8 cellular contexts compared by ENCODE assay signal in genomic region chr19:46347572-46347883, GRCh38. TPM values are rescaled to one million over a fixed set of nuclear protein-coding genes. Genes with fewer than 3 reads are reported as not detected.
DNase-seq lines count a peak whose midpoint lies in the region; ATAC-seq and TF ChIP-seq lines count a peak whose summit lies in the region.

No MANE protein-coding gene starts in this region.

- H3K27me3 Mint-ChIP-seq in HFFc6 (ENCODE audit: insufficient read depth), result peaks cover 3% of the 10 kb centered on the region
- H3K27me3 Mint-ChIP-seq in activated CD8-positive, alpha-beta T cell treated with anti-CD3 and anti-CD28 coated beads, Interleukin-2, amount 10 ng/mL, durations not matched to agents 7 days and 5 days (ENCODE audit: low read depth), result peaks cover 17% of the 10 kb centered on the region

- H3K27me3 ChIP-seq in iPS-15b (ENCODE audit: control insufficient read depth, insufficient read depth, low read length), result no peaks in the 10 kb centered on the region

- H3K36me3 Mint-ChIP-seq in HFFc6 (ENCODE audit: low read depth), result peaks cover 10% of the 10 kb centered on the region
- H3K36me3 Mint-ChIP-seq in activated CD8-positive, alpha-beta T cell treated with anti-CD3 and anti-CD28 coated beads, Interleukin-2, amount 10 ng/mL, durations not matched to agents 7 days and 5 days (ENCODE audit: low read depth), result peaks cover 35% of the 10 kb centered on the region
- peaks cover 20% of the 10 kb centered on the region for H3K36me3 Mint-ChIP-seq in stimulated activated effector memory CD8-positive, alpha-beta T cell treated with anti-CD3 and anti-CD28 coated beads, Interleukin-12 subunit alpha, Interleukin-12 subunit beta, amount 100 ng/mL, for 72 hours

- H3K9me3 ChIP-seq in iPS-15b (ENCODE audit: control insufficient read depth, insufficient read depth, low read length), result no peaks in the 10 kb centered on the region

- no peaks in the 10 kb centered on the region for H3K9me3 Mint-ChIP-seq in HFFc6
- no peaks in the 10 kb centered on the region for H3K9me3 Mint-ChIP-seq in activated CD8-positive, alpha-beta T cell treated with anti-CD3 and anti-CD28 coated beads, Interleukin-2, amount 10 ng/mL, durations not matched to agents 7 days and 5 days (ENCODE audit: insufficient read depth)
- H3K9me3 Mint-ChIP-seq in stimulated activated effector memory CD8-positive, alpha-beta T cell treated with anti-CD3 and anti-CD28 coated beads, Interleukin-12 subunit alpha, Interleukin-12 subunit beta, amount 100 ng/mL, for 72 hours, result no peaks in the 10 kb centered on the region

- peak overlapping the region; percentile 97 for H3K4me3 Mint-ChIP-seq in HFFc6
- H3K4me3 Mint-ChIP-seq in activated CD8-positive, alpha-beta T cell treated with anti-CD3 and anti-CD28 coated beads, Interleukin-2, amount 10 ng/mL, durations not matched to agents 7 days and 5 days, result peak overlapping the region; percentile 95
- peak overlapping the region; percentile 92 for H3K4me3 Mint-ChIP-seq in stimulated activated effector memory CD8-positive, alpha-beta T cell treated with anti-CD3 and anti-CD28 coated beads, Interleukin-12 subunit alpha, Interleukin-12 subunit beta, amount 100 ng/mL, for 72 hours

- peaks cover 56% of the 10 kb centered on the region for H3K4me1 Mint-ChIP-seq in HFFc6 (ENCODE audit: low read depth)
- peaks cover 54% of the 10 kb centered on the region for H3K4me1 Mint-ChIP-seq in activated CD8-positive, alpha-beta T cell treated with anti-CD3 and anti-CD28 coated beads, Interleukin-2, amount 10 ng/mL, durations not matched to agents 7 days and 5 days (ENCODE audit: low read depth)
- H3K4me1 Mint-ChIP-seq in stimulated activated effector memory CD8-positive, alpha-beta T cell treated with anti-CD3 and anti-CD28 coated beads, Interleukin-12 subunit alpha, Interleukin-12 subunit beta, amount 100 ng/mL, for 72 hours, result peaks cover 61% of the 10 kb centered on the region

- TF ChIP-seq CTCF in HFFc6 (IDR thresholded peaks at IDR 0.05), result peak; percentile 54

- DNase-seq in HFFc6 (no peak), inferior parietal cortex (ENCODE audit: extremely low spot score) (no peak), germinal center (ENCODE audit: low spot score) (no peak), NCI-H187 (lab: John Stamatoyannopoulos, UW) (no peak)
- DNase-seq in activated CD8-positive, alpha-beta T cell treated with anti-CD3 and anti-CD28 coated beads, Interleukin-2, amount 10 ng/mL, durations not matched to agents 7 days and 5 days, result no peak
- DNase-seq in stimulated activated effector memory CD8-positive, alpha-beta T cell treated with anti-CD3 and anti-CD28 coated beads, Interleukin-12 subunit alpha, Interleukin-12 subunit beta, amount 100 ng/mL, for 72 hours (ENCODE audit: low spot score in 2 of 2), result no peak
- DNase-seq in activated CD4-positive, CD25-positive, alpha-beta regulatory T cell treated with anti-CD3 and anti-CD28 coated beads, Interleukin-2, amount 50 U/mL, for 72 hours, result no peak

- no peak overlapping the region for H3K9ac ChIP-seq in iPS-15b (ENCODE audit: low read depth, low read length)

- H3K27ac Mint-ChIP-seq in HFFc6, result peak overlapping the region; percentile 85
- H3K27ac Mint-ChIP-seq in activated CD8-positive, alpha-beta T cell treated with anti-CD3 and anti-CD28 coated beads, Interleukin-2, amount 10 ng/mL, durations not matched to agents 7 days and 5 days, result peak overlapping the region; percentile 83
- peak overlapping the region; percentile 93 for H3K27ac Mint-ChIP-seq in stimulated activated effector memory CD8-positive, alpha-beta T cell treated with anti-CD3 and anti-CD28 coated beads, Interleukin-12 subunit alpha, Interleukin-12 subunit beta, amount 100 ng/mL, for 72 hours

- POLR2A ChIA-PET in activated CD8-positive, alpha-beta T cell treated with anti-CD3 and anti-CD28 coated beads, Interleukin-2, amount 10 ng/mL, durations not matched to agents 7 days and 5 days (lab: Charles Lee), result interaction anchor here (1.1 kb wide), 1 partner anchor 255 kb away, joined by 3 read pairs; no protein-coding TSS in a partner anchor

- no peak for ATAC-seq in activated CD8-positive, alpha-beta T cell treated with anti-CD3 and anti-CD28 coated beads, Interleukin-2, amount 10 ng/mL, durations not matched to agents 7 days and 5 days
- no peak for ATAC-seq in stimulated activated effector memory CD8-positive, alpha-beta T cell treated with anti-CD3 and anti-CD28 coated beads, Interleukin-12 subunit alpha, Interleukin-12 subunit beta, amount 100 ng/mL, for 72 hours

- CTCF ChIA-PET in activated CD8-positive, alpha-beta T cell treated with anti-CD3 and anti-CD28 coated beads, Interleukin-2, amount 10 ng/mL, durations not matched to agents 7 days and 5 days (lab: Charles Lee), result interaction anchor here (0.6 to 1.9 kb wide), 10 partner anchors 9 to 157 kb away, joined by 3 to 10 read pairs (median 3); no protein-coding TSS in a partner anchor

- peak overlapping the region; percentile 81 for H3K4me3 ChIP-seq in iPS-15b (ENCODE audit: low read depth, low read length)

- H3K4me1 ChIP-seq in iPS-15b (ENCODE audit: control insufficient read depth, insufficient read depth, low read length), result peaks cover 2% of the 10 kb centered on the region

- H3K36me3 ChIP-seq in iPS-15b (ENCODE audit: control insufficient read depth, insufficient read depth, low read length), result peaks cover 4% of the 10 kb centered on the region

RNA-seq across cellular contexts. Expression of gene PPP5C, which starts 0.6 kb away (rescaled TPM):
- 10 to 100 TPM; 62.8 to 80.6 (median 76.3) TPM for total RNA-seq in HFFc6 (2021; fragmentation: NEBNext Ultra II Directional; extraction: Animal tissue kit (Norgen Biotek cat#: 25700))
- 100 to 1,000 TPM; 118 to 126 TPM for total RNA-seq in activated CD8-positive, alpha-beta T cell treated with anti-CD3 and anti-CD28 coated beads, Interleukin-2, amount 10 ng/mL, durations not matched to agents 7 days and 5 days

RNA-seq across cellular contexts. Expression of gene HIF3A, which starts 50.7 kb away (rescaled TPM):
- total RNA-seq in HFFc6 (2021; fragmentation: NEBNext Ultra II Directional; extraction: Animal tissue kit (Norgen Biotek cat#: 25700)), result 1 to 10 TPM in 4 of 6 experiments, under 1 TPM in 2; 0.14 to 3.3 (median 2.1) TPM
- not detected for total RNA-seq in activated CD8-positive, alpha-beta T cell treated with anti-CD3 and anti-CD28 coated beads, Interleukin-2, amount 10 ng/mL, durations not matched to agents 7 days and 5 days
